Comparison of ENCODE assay signal across 1 cellular context in genomic region chr17:6452471-6453266, GRCh38.
TF ChIP-seq lines count a peak whose summit lies in the region.

No MANE protein-coding gene starts in this region.

TF ChIP-seq in HEK293, 187 proteins besides CTCF, POLR2A, EP300 and RAD21 (continued from another document):
- TF ChIP-seq ZNF645 (tag by site-specific recombination; IDR thresholded peaks at IDR 0.05) = no peak
- no peak for TF ChIP-seq ZNF138 (tag by site-specific recombination; IDR thresholded peaks at IDR 0.05; ENCODE audit: borderline replicate concordance)
- TF ChIP-seq ZIC2 (tag by site-specific recombination; IDR thresholded peaks at IDR 0.05) = peak; percentile 35; the same call in 1 of the 2 replicates
- TF ChIP-seq IKZF3 (tag by site-specific recombination; IDR thresholded peaks at IDR 0.05) = no peak
- peak; percentile 98 for TF ChIP-seq ZNF596 (tag by site-specific recombination; IDR thresholded peaks at IDR 0.05)
- TF ChIP-seq GLI2 (tag by site-specific recombination; IDR thresholded peaks at IDR 0.05; ENCODE audit: borderline replicate concordance, low read depth) = no peak
- no peak for TF ChIP-seq ZNF266 (tag by site-specific recombination; IDR thresholded peaks at IDR 0.05; ENCODE audit: low read depth)
- TF ChIP-seq ZNF366 (tag by site-specific recombination; conservative IDR thresholded peaks at IDR 0.05) = peak; percentile 86
